ENCODE assay signal across 8 cellular contexts in the genomic region with DNA sequence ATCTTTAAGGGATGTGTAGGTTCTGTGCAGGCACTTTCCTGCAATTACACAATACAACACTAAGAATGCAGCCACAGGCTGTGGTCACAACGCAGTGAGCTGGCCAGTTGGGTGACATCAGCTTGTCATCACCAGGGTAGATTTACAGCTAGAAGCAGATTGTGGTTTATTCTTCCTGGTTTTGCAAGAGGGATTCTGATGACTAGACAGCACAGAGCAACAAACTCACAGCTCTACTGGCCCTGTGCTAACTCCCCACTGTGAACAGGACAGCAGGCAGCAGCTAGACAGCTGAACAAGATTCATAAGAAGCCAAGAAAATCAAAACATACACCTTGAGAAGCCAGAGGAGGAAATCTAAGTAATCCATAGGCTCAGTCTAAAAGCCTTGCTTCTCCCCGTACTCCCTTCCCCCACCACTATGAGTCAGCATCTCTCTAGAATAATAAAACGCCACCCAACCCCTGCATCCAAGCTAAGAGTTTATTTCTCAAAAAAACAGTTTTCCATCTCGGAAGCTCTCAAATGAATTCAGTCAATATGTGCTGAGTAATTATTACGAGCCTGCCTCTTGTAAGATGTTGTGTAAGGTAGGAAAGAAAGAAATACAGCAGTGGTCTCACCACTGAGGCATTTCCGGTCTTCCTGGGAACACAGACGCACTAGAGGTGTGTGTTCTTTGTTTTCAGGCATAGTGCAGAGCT.
A peak's percentile ranks its signal among the peaks of the same experiment; 100 is the strongest.
DNase-seq lines count a peak whose midpoint lies in the region; ATAC-seq and TF ChIP-seq lines count a peak whose summit lies in the region.

No MANE protein-coding gene starts in this region.

- no peaks in the 10 kb centered on the region for H3K9me3 Mint-ChIP-seq in activated CD4-positive, alpha-beta T cell treated with anti-CD3 and anti-CD28 coated beads for 36 hours (ENCODE audit: low read depth)

- peak overlapping the region; percentile 1 for H3K4me3 ChIP-seq in astrocyte of the spinal cord (ENCODE audit: low read depth, low read length)
- no peak overlapping the region for H3K4me3 ChIP-seq in skeletal muscle cell (ENCODE audit: low read depth, low read length)

- no peak for TF ChIP-seq CTCF in astrocyte of the spinal cord (IDR thresholded peaks at IDR 0.05; ENCODE audit: low read depth, low read length)

- DNase-seq in activated CD4-positive, alpha-beta T cell treated with anti-CD3 and anti-CD28 coated beads for 36 hours: peak; percentile 67
- DNase-seq in activated CD4-positive, alpha-beta T cell treated with anti-CD3 and anti-CD28 coated beads, Interleukin-2, amount 50 U/mL, for 1 hour: no peak
- DNase-seq in NOMO-1 (lab: John Stamatoyannopoulos, UW; ENCODE audit: unreplicated experiment in 2 of 2): peak; percentile 95 to 99
- DNase-seq in astrocyte of the spinal cord (ENCODE audit: low read depth, low spot score): peak; percentile 99
- peak; percentile 76 for DNase-seq in iPS DF 4.7 (ENCODE audit: extremely low read depth, low spot score)
- peak; percentile 100 for DNase-seq in skeletal muscle cell (ENCODE audit: low read depth)
- no peak for DNase-seq in activated gamma-delta T cell treated with Interleukin-2 at 50 U/mL for 16 hours

- POLR2A ChIA-PET in activated CD4-positive, alpha-beta T cell treated with anti-CD3 and anti-CD28 coated beads for 36 hours (lab: Charles Lee): no interaction called here

- H3K4me3 Mint-ChIP-seq in activated CD4-positive, alpha-beta T cell treated with anti-CD3 and anti-CD28 coated beads for 36 hours: peak overlapping the region; percentile 6

- CTCF ChIA-PET in activated CD4-positive, alpha-beta T cell treated with anti-CD3 and anti-CD28 coated beads for 36 hours (lab: Charles Lee): no interaction called here

- no peak overlapping the region for H3K27ac Mint-ChIP-seq in activated CD4-positive, alpha-beta T cell treated with anti-CD3 and anti-CD28 coated beads for 36 hours

- intact Hi-C loops in activated CD4-positive, alpha-beta T cell treated with anti-CD3 and anti-CD28 coated beads for 36 hours (cut with DNase I, micrococcal nuclease): no loop called here

- no peaks in the 10 kb centered on the region for H3K27me3 Mint-ChIP-seq in activated CD4-positive, alpha-beta T cell treated with anti-CD3 and anti-CD28 coated beads for 36 hours

- peaks cover 11% of the 10 kb centered on the region for H3K4me1 Mint-ChIP-seq in activated CD4-positive, alpha-beta T cell treated with anti-CD3 and anti-CD28 coated beads for 36 hours

- H3K36me3 Mint-ChIP-seq in activated CD4-positive, alpha-beta T cell treated with anti-CD3 and anti-CD28 coated beads for 36 hours (ENCODE audit: low read depth): peaks cover 30% of the 10 kb centered on the region

- ATAC-seq in activated CD4-positive, alpha-beta T cell treated with anti-CD3 and anti-CD28 coated beads for 36 hours: peak; percentile 95
- ATAC-seq in HG02678 (IDR thresholded peaks at IDR 0.05; ENCODE audit: unreplicated experiment): peak; percentile 76

- in situ Hi-C loops in astrocyte of the spinal cord (cut with HindIII; ENCODE audit: low sequenced_read_pairs): no loop called here

Comparison
In these comparisons a context has a peak if more than half of its experiments do, and no peak if none do; other contexts are left out.
1. DNase-seq: peak in activated CD4-positive, alpha-beta T cell treated with anti-CD3 and anti-CD28 coated beads for 36 hours (single experiment), NOMO-1 (2 of 2), astrocyte of the spinal cord (single experiment), iPS DF 4.7 (single experiment) and skeletal muscle cell (single experiment); none in activated CD4-positive, alpha-beta T cell treated with anti-CD3 and anti-CD28 coated beads, Interleukin-2, amount 50 U/mL, for 1 hour (single experiment) and activated gamma-delta T cell treated with Interleukin-2 at 50 U/mL for 16 hours (single experiment).